In genomic region chr11:43327987-43328386, GRCh38 we compare ENCODE assay signal across 9 cellular contexts. TPM values are rescaled to one million over a fixed set of nuclear protein-coding genes. Genes with fewer than 3 reads are reported as not detected.
A peak's percentile ranks its signal among the peaks of the same experiment; 100 is the strongest.
DNase-seq lines count a peak whose midpoint lies in the region; ATAC-seq and TF ChIP-seq lines count a peak whose summit lies in the region.
"Had no signal": no experiment of that assay in that cellular context is flagged by ENCODE, and none has a peak within 500 bp of the region (broad histone marks: within the 10 kb centered on the region; RNA-seq: fewer than 3 reads in every experiment).

No MANE protein-coding gene starts in this region.

- intact Hi-C loops in body of pancreas (cut with DNase I) = loop anchor here (10.0 kb wide), 1 partner anchor 77 kb away; no protein-coding TSS in a partner anchor

- H3K27me3 ChIP-seq in BJ (ENCODE audit: control insufficient read depth, insufficient read depth, low read length) = no peaks in the 10 kb centered on the region
- H3K27me3 ChIP-seq in body of pancreas = no peaks in the 10 kb centered on the region

- peaks cover 3% of the 10 kb centered on the region for H3K4me1 ChIP-seq in body of pancreas

- TF ChIP-seq POLR2A in body of pancreas (IDR thresholded peaks at IDR 0.05) = no peak

- H3K36me3 ChIP-seq in BJ (ENCODE audit: control insufficient read depth, insufficient read depth, low read length) = peaks cover 14% of the 10 kb centered on the region
- peaks cover 19 to 60% of the 10 kb centered on the region in 2 donors for H3K36me3 ChIP-seq in body of pancreas (replicated peaks in 1 of 2; ENCODE audit: insufficient read depth in 1 of 2, low read depth in 2 of 2)

- H3K4me3 ChIP-seq in BJ (ENCODE audit: low read depth, low read length) (no peak overlapping the region), LNCaP clone FGC (ENCODE audit: low read depth, low read length) (no peak overlapping the region), body of pancreas (no peak overlapping the region)

- no peak for TF ChIP-seq CTCF in BJ (IDR thresholded peaks at IDR 0.05; ENCODE audit: insufficient read depth, low read depth, low read length)
- TF ChIP-seq CTCF in LNCaP clone FGC (IDR thresholded peaks at IDR 0.05; ENCODE audit: control insufficient read depth, extremely low read depth, insufficient read depth) = no peak
- TF ChIP-seq CTCF in body of pancreas (IDR thresholded peaks at IDR 0.05) = no peak

- DNase-seq in BJ (ENCODE audit: low read depth) (peak; percentile 37), LNCaP clone FGC (ENCODE audit: low read depth) (peak; percentile 23), body of pancreas (peak in 3 of 4 donors; percentile 7 to 59 (median 38)), kidney tubule cell (ENCODE audit: low spot score) (peak; percentile 86), ureter (ENCODE audit: low spot score) (no peak), iPS-NIHi11 (ENCODE audit: low spot score) (no peak)
- DNase-seq in activated CD4-positive, alpha-beta T cell treated with anti-CD3 and anti-CD28 coated beads for 48 hours = no peak
- DNase-seq: natural killer cell had no signal

- WGBS in body of pancreas, 2 donors = 37 to 45% methylated on average over 2 of the region's 2 CpGs

- H3K27ac ChIP-seq in body of pancreas = no peak overlapping the region

- CTCF ChIA-PET in BJ (lab: Yijun Ruan, JAX) = interaction anchor here (1.3 kb wide), 1 partner anchor 16 kb away, joined by 4 read pairs; the partner anchor contains the start of gene API5

- H3K9me3 ChIP-seq in body of pancreas = no peaks in the 10 kb centered on the region

- POLR2A ChIA-PET in BJ (lab: Charles Lee) = no interaction called here

- no peak for ATAC-seq in body of pancreas
- ATAC-seq in HG03460 (IDR thresholded peaks at IDR 0.05; ENCODE audit: unreplicated experiment) = no peak
- ATAC-seq: natural killer cell had no signal

RNA-seq across cellular contexts. Expression of gene API5, which starts 16.2 kb away (rescaled TPM):
- 29.3 and 58.2 TPM in 2 replicates for polyA plus RNA-seq in BJ (2011; rRNA removed)
- 19.5 and 26.5 TPM in 2 replicates for polyA minus RNA-seq in BJ (2011; rRNA and poly(A)+ RNA removed)
- 10 to 100 TPM; 32.7 to 45.8 TPM for total RNA-seq in body of pancreas
- total RNA-seq in ureter = 92.6 TPM

RNA-seq across cellular contexts. Expression of gene TTC17, which starts 30.7 kb away (rescaled TPM):
- polyA plus RNA-seq in BJ (2011; rRNA removed) = 86.5 and 104 TPM in 2 replicates
- polyA minus RNA-seq in BJ (2011; rRNA and poly(A)+ RNA removed) = 76.7 and 86.8 TPM in 2 replicates
- total RNA-seq in body of pancreas = 100 to 1,000 TPM in 1 of 2 donors, 10 to 100 TPM in 1; 99.1 to 195 TPM
- 148 TPM for total RNA-seq in ureter

Comparison
In these comparisons a context has a peak if more than half of its experiments do, and no peak if none do; other contexts are left out.
1. DNase-seq: peak in BJ (single experiment), LNCaP clone FGC (single experiment), body of pancreas (3 of 4) and kidney tubule cell (single experiment); none in ureter (single experiment), activated CD4-positive, alpha-beta T cell treated with anti-CD3 and anti-CD28 coated beads for 48 hours (single experiment) and iPS-NIHi11 (single experiment).